26 cellular contexts compared by ENCODE assay signal in genomic region chr17:77215281-77215680, GRCh38.
A peak's percentile ranks its signal among the peaks of the same experiment; 100 is the strongest.
DNase-seq lines count a peak whose midpoint lies in the region; ATAC-seq and TF ChIP-seq lines count a peak whose summit lies in the region.
"Had no signal": no experiment of that assay in that cellular context is flagged by ENCODE, and none has a peak within 500 bp of the region (broad histone marks: within the 10 kb centered on the region; RNA-seq: fewer than 3 reads in every experiment).

No MANE protein-coding gene starts in this region.

- H3K4me1 Mint-ChIP-seq in activated CD8-positive, alpha-beta T cell treated with anti-CD3 and anti-CD28 coated beads, Interleukin-2, amount 10 ng/mL, durations not matched to agents 7 days and 5 days (ENCODE audit: low read depth), result peaks cover 5% of the 10 kb centered on the region
- no peaks in the 10 kb centered on the region for H3K4me1 Mint-ChIP-seq in activated CD8-positive, alpha-beta T cell treated with anti-CD3 and anti-CD28 coated beads for 36 hours (ENCODE audit: low read depth)
- peaks cover 30% of the 10 kb centered on the region for H3K4me1 Mint-ChIP-seq in nephron
- H3K4me1 Mint-ChIP-seq: activated naive CD4-positive, alpha-beta T cell treated with anti-CD3 and anti-CD28 coated beads, Interleukin-2, amount 50 U/mL, for 24 hours; immature natural killer cell had no signal

- H3K4me3 Mint-ChIP-seq in activated CD8-positive, alpha-beta T cell treated with anti-CD3 and anti-CD28 coated beads, Interleukin-2, amount 10 ng/mL, durations not matched to agents 7 days and 5 days, result no peak overlapping the region
- no peak overlapping the region for H3K4me3 Mint-ChIP-seq in activated CD8-positive, alpha-beta T cell treated with anti-CD3 and anti-CD28 coated beads for 36 hours
- no peak overlapping the region for H3K4me3 Mint-ChIP-seq in nephron
- H3K4me3 Mint-ChIP-seq: activated naive CD4-positive, alpha-beta T cell treated with anti-CD3 and anti-CD28 coated beads, Interleukin-2, amount 50 U/mL, for 24 hours; CD4-positive, alpha-beta T cell; GM23338; immature natural killer cell; T-cell had no signal

- peaks cover 56 to 73% of the 10 kb centered on the region in 2 donors for H3K4me1 ChIP-seq in thyroid gland

- WGBS in thyroid gland, 2 donors, result 82 to 94% methylated on average over 10 to 16 of the region's 16 CpGs

- H3K36me3 ChIP-seq in thyroid gland, result peaks cover 40 to 43% of the 10 kb centered on the region in 2 donors

- no peaks in the 10 kb centered on the region for H3K27me3 Mint-ChIP-seq in activated CD8-positive, alpha-beta T cell treated with anti-CD3 and anti-CD28 coated beads, Interleukin-2, amount 10 ng/mL, durations not matched to agents 7 days and 5 days (ENCODE audit: low read depth)
- H3K27me3 Mint-ChIP-seq in activated CD8-positive, alpha-beta T cell treated with anti-CD3 and anti-CD28 coated beads for 36 hours, result no peaks in the 10 kb centered on the region
- no peaks in the 10 kb centered on the region for H3K27me3 Mint-ChIP-seq in nephron (ENCODE audit: low read depth)
- H3K27me3 Mint-ChIP-seq: activated naive CD4-positive, alpha-beta T cell treated with anti-CD3 and anti-CD28 coated beads, Interleukin-2, amount 50 U/mL, for 24 hours; CD4-positive, alpha-beta T cell; T-cell had no signal

- no peaks in the 10 kb centered on the region for H3K27me3 ChIP-seq in thyroid gland
- H3K27me3 ChIP-seq: esophagus squamous epithelium, neutrophil, SJSA1 had no signal

- POLR2A ChIA-PET in activated CD8-positive, alpha-beta T cell treated with anti-CD3 and anti-CD28 coated beads, Interleukin-2, amount 10 ng/mL, durations not matched to agents 7 days and 5 days (lab: Charles Lee), result no interaction called here
- POLR2A ChIA-PET in activated CD8-positive, alpha-beta T cell treated with anti-CD3 and anti-CD28 coated beads for 36 hours (lab: Charles Lee), result interaction anchor here (0.6 to 1.4 kb wide), 2 partner anchors 73 to 451 kb away, joined by 3 to 5 read pairs; no protein-coding TSS in a partner anchor
- POLR2A ChIA-PET in HEK293T (lab: Yijun Ruan, JAX), result no interaction called here

- no peaks in the 10 kb centered on the region for H3K9me3 ChIP-seq in thyroid gland
- H3K9me3 ChIP-seq: esophagus squamous epithelium, neutrophil, psoas muscle, SJSA1 had no signal

- intact Hi-C loops in activated CD8-positive, alpha-beta T cell treated with anti-CD3 and anti-CD28 coated beads for 36 hours (cut with micrococcal nuclease), result no loop called here
- intact Hi-C loops in thyroid gland (cut with DNase I), result loop anchor here (10.0 kb wide), 1 partner anchor 120 kb away; no protein-coding TSS in a partner anchor

- ATAC-seq in activated CD8-positive, alpha-beta T cell treated with anti-CD3 and anti-CD28 coated beads, Interleukin-2, amount 10 ng/mL, durations not matched to agents 7 days and 5 days, result no peak
- ATAC-seq in activated CD8-positive, alpha-beta T cell treated with anti-CD3 and anti-CD28 coated beads for 36 hours, result no peak
- no peak for ATAC-seq in HG03565 (IDR thresholded peaks at IDR 0.05; ENCODE audit: unreplicated experiment)

- peaks cover 66% of the 10 kb centered on the region for H3K36me3 Mint-ChIP-seq in activated CD8-positive, alpha-beta T cell treated with anti-CD3 and anti-CD28 coated beads, Interleukin-2, amount 10 ng/mL, durations not matched to agents 7 days and 5 days (ENCODE audit: low read depth)
- peaks cover 28% of the 10 kb centered on the region for H3K36me3 Mint-ChIP-seq in activated CD8-positive, alpha-beta T cell treated with anti-CD3 and anti-CD28 coated beads for 36 hours (ENCODE audit: low read depth)
- peaks cover 70% of the 10 kb centered on the region for H3K36me3 Mint-ChIP-seq in nephron (ENCODE audit: low read depth)

- CTCF ChIA-PET in activated CD8-positive, alpha-beta T cell treated with anti-CD3 and anti-CD28 coated beads, Interleukin-2, amount 10 ng/mL, durations not matched to agents 7 days and 5 days (lab: Charles Lee), result interaction anchor here (0.6 to 1.8 kb wide), 7 partner anchors 9 to 128 kb away, joined by 3 to 6 read pairs (median 3); no protein-coding TSS in a partner anchor
- CTCF ChIA-PET in activated CD8-positive, alpha-beta T cell treated with anti-CD3 and anti-CD28 coated beads for 36 hours (lab: Charles Lee), result interaction anchor here (0.9 to 1.2 kb wide), 2 partner anchors 120 to 127 kb away, joined by 3 read pairs; no protein-coding TSS in a partner anchor
- CTCF ChIA-PET in HEK293T (lab: Yijun Ruan, JAX), result interaction anchor here (0.6 to 1.2 kb wide), 3 partner anchors 41 to 412 kb away, joined by 3 to 5 read pairs (median 4); no protein-coding TSS in a partner anchor

- TF ChIP-seq POLR2A in thyroid gland (IDR thresholded peaks at IDR 0.05), result no peak

- no peak overlapping the region for H3K4me3 ChIP-seq in thyroid gland (replicated peaks in 1 of 3)
- H3K4me3 ChIP-seq: esophagus squamous epithelium, GM23338, psoas muscle, SJSA1 had no signal

- peak overlapping the region; percentile 44 for H3K27ac Mint-ChIP-seq in activated CD8-positive, alpha-beta T cell treated with anti-CD3 and anti-CD28 coated beads, Interleukin-2, amount 10 ng/mL, durations not matched to agents 7 days and 5 days
- H3K27ac Mint-ChIP-seq in activated CD8-positive, alpha-beta T cell treated with anti-CD3 and anti-CD28 coated beads for 36 hours, result no peak overlapping the region
- H3K27ac Mint-ChIP-seq in nephron, result peak overlapping the region in 2 of 3 experiments; percentile 37 to 55
- H3K27ac Mint-ChIP-seq: activated naive CD4-positive, alpha-beta T cell treated with anti-CD3 and anti-CD28 coated beads, Interleukin-2, amount 50 U/mL, for 24 hours; activated T-helper 2 cell treated with anti-CD3 and anti-CD28 coated beads, Interferon-gamma antibody, Interleukin-2, Interleukin-4, amounts not matched to agents 10 μg/mL and 5 μg/mL and 100 μg/mL, durations not matched to agents 14 hours and 24 hours and 36 hours; GM23338; IgD-negative memory B cell had no signal

- no peak for TF ChIP-seq CTCF in activated CD8-positive, alpha-beta T cell treated with anti-CD3 and anti-CD28 coated beads for 36 hours (IDR thresholded peaks at IDR 0.05)
- TF ChIP-seq CTCF in nephron (IDR thresholded peaks at IDR 0.05; ENCODE audit: unreplicated experiment in 3 of 3), result no peak
- TF ChIP-seq CTCF in thyroid gland (IDR thresholded peaks at IDR 0.05), result no peak

- H3K27ac ChIP-seq in caudate nucleus (ENCODE audit: low read depth, low read length) (peak overlapping the region; percentile 77), thyroid gland (peak overlapping the region; percentile 38 to 70 (median 61))
- H3K27ac ChIP-seq: 22Rv1, esophagus squamous epithelium, neutrophil, psoas muscle, SJSA1 had no signal

- no peaks in the 10 kb centered on the region for H3K9me3 Mint-ChIP-seq in activated CD8-positive, alpha-beta T cell treated with anti-CD3 and anti-CD28 coated beads, Interleukin-2, amount 10 ng/mL, durations not matched to agents 7 days and 5 days (ENCODE audit: insufficient read depth)
- no peaks in the 10 kb centered on the region for H3K9me3 Mint-ChIP-seq in activated CD8-positive, alpha-beta T cell treated with anti-CD3 and anti-CD28 coated beads for 36 hours
- H3K9me3 Mint-ChIP-seq in nephron, result no peaks in the 10 kb centered on the region
- H3K9me3 Mint-ChIP-seq: activated naive CD4-positive, alpha-beta T cell treated with anti-CD3 and anti-CD28 coated beads, Interleukin-2, amount 50 U/mL, for 24 hours; activated T-helper 2 cell treated with anti-CD3 and anti-CD28 coated beads, Interferon-gamma antibody, Interleukin-2, Interleukin-4, amounts not matched to agents 10 μg/mL and 5 μg/mL and 100 μg/mL, durations not matched to agents 14 hours and 24 hours and 36 hours; CD4-positive, alpha-beta T cell; GM23338; IgD-negative memory B cell; immature natural killer cell; T-cell had no signal

- DNase-seq in activated CD8-positive, alpha-beta T cell treated with anti-CD3 and anti-CD28 coated beads, Interleukin-2, amount 10 ng/mL, durations not matched to agents 7 days and 5 days, result no peak
- no peak for DNase-seq in activated CD8-positive, alpha-beta T cell treated with anti-CD3 and anti-CD28 coated beads for 36 hours
- DNase-seq in caudate nucleus (lab: John Stamatoyannopoulos, UW) (peak in 44 of 61 donors; percentile 4 to 86 (median 50)), thyroid gland (no peak), cerebellar nuclear complex (lab: John Stamatoyannopoulos, UW) (no peak), HEK293T (ENCODE audit: extremely low spot score) (no peak)
- DNase-seq: activated CD8-positive, alpha-beta memory T cell treated with anti-CD3 and anti-CD28 coated beads, Interleukin-2, amount 50 U/mL, for 48 hours; CD4-positive, alpha-beta T cell; DMS 273 treated with DMSO at 0.1 percent for 48 hours; esophagus squamous epithelium; NCI-H2029 treated with DMSO at 0.1 percent for 48 hours; NCI-H226; stimulated activated CD4-positive, alpha-beta T cell treated with anti-CD3 and anti-CD28 coated beads, Interleukin-1b, Interleukin-23, amount 100 ng/mL, for 48 hours; stimulated activated CD8-positive, alpha-beta memory T cell treated with anti-CD3 and anti-CD28 coated beads, Interleukin-4, amount 100 ng/mL, for 48 hours had no signal

TF ChIP-seq in HEK293T, 16 proteins besides CTCF, POLR2A, EP300 and RAD21:
- TF ChIP-seq BHLHE40 (IDR thresholded peaks at IDR 0.05; ENCODE audit: borderline replicate concordance) (no peak), SUZ12 (IDR thresholded peaks at IDR 0.05) (no peak), HDGF (IDR thresholded peaks at IDR 0.05; ENCODE audit: borderline replicate concordance) (no peak), FOXM1 (IDR thresholded peaks at IDR 0.05; ENCODE audit: borderline replicate concordance) (no peak), NFRKB (IDR thresholded peaks at IDR 0.05) (no peak), PKNOX1 (IDR thresholded peaks at IDR 0.05) (no peak), LEF1 (IDR thresholded peaks at IDR 0.05; ENCODE audit: borderline replicate concordance) (no peak), ELF4 (IDR thresholded peaks at IDR 0.05) (no peak), FOXK2 (IDR thresholded peaks at IDR 0.05) (no peak), CTBP1 (IDR thresholded peaks at IDR 0.05; ENCODE audit: borderline replicate concordance) (no peak), SP1 (IDR thresholded peaks at IDR 0.05) (no peak), ZNF384 (IDR thresholded peaks at IDR 0.05) (no peak), TARDBP (IDR thresholded peaks at IDR 0.05) (no peak), ARNT (IDR thresholded peaks at IDR 0.05) (no peak), FOXA1 (IDR thresholded peaks at IDR 0.05) (no peak), L3MBTL2 (conservative IDR thresholded peaks at IDR 0.05) (no peak)

Comparison
In these comparisons a context has a peak if more than half of its experiments do, and no peak if none do; other contexts are left out.
1. DNase-seq: peak in caudate nucleus (44 of 61); none in activated CD8-positive, alpha-beta T cell treated with anti-CD3 and anti-CD28 coated beads, Interleukin-2, amount 10 ng/mL, durations not matched to agents 7 days and 5 days (single experiment), activated CD8-positive, alpha-beta T cell treated with anti-CD3 and anti-CD28 coated beads for 36 hours (single experiment), thyroid gland (0 of 2), cerebellar nuclear complex (0 of 2) and HEK293T (single experiment).